ENCODE assay signal across 8 cellular contexts in the genomic region with DNA sequence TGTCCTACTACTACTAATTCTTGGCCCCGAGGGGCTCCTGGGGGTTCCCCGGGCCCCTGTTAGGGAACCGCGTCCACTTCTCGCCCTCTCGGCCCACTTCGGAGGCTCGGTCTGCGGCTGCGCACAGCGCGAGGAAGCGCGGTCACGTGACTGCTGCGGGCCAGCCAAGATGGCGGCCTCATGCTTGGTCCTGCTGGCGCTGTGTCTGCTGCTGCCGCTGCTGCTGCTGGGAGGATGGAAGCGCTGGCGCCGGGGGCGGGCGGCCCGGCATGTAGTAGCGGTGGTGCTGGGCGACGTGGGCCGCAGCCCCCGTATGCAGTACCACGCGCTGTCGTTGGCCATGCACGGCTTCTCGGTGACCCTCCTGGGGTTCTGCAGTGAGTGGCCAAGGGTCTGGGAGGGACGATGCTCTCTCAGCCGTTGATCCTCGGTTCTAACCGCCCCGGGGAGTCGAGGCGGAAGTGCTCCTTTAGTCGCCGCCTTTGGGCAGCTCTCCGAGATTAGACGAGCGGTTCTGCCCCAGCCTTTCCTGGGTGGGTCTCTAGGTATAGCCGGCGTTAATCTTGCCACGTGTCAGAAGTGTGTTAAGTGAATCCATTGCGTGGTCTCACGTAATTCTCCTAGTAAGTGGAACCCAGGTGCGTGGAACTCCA. TPM values are rescaled to one million over a fixed set of nuclear protein-coding genes. Genes with fewer than 3 reads are reported as not detected.
A peak's percentile ranks its signal among the peaks of the same experiment; 100 is the strongest.
DNase-seq lines count a peak whose midpoint lies in the region; ATAC-seq and TF ChIP-seq lines count a peak whose summit lies in the region.

A gene with protein sequence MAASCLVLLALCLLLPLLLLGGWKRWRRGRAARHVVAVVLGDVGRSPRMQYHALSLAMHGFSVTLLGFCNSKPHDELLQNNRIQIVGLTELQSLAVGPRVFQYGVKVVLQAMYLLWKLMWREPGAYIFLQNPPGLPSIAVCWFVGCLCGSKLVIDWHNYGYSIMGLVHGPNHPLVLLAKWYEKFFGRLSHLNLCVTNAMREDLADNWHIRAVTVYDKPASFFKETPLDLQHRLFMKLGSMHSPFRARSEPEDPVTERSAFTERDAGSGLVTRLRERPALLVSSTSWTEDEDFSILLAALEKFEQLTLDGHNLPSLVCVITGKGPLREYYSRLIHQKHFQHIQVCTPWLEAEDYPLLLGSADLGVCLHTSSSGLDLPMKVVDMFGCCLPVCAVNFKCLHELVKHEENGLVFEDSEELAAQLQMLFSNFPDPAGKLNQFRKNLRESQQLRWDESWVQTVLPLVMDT (plus strand): TSS at position 163 of the 653 bp plus-strand sequence. CDS start 7 bp downstream, at position 170.

- H4K20me1 ChIP-seq in DND-41 (ENCODE audit: insufficient read depth, low read length), result no peaks in the 10 kb centered on the region

- ATAC-seq in DND-41 (ENCODE audit: insufficient read depth, low read depth) (peak; percentile 93), GM21737 (IDR thresholded peaks at IDR 0.05; ENCODE audit: unreplicated experiment) (peak; percentile 78)

- H2AFZ ChIP-seq in DND-41 (ENCODE audit: low read depth, low read length), result peak within 1 kb of the TSS; percentile 89

- peaks cover 17% of the 10 kb centered on the region for H3K4me1 Mint-ChIP-seq in activated T-helper 2 cell treated with anti-CD3 and anti-CD28 coated beads, Interferon-gamma antibody, Interleukin-2, Interleukin-4, amounts not matched to agents 10 μg/mL and 5 μg/mL and 100 μg/mL, durations not matched to agents 14 hours and 24 hours and 36 hours (ENCODE audit: low read depth)
- peaks cover 15% of the 10 kb centered on the region for H3K4me1 Mint-ChIP-seq in nephron
- peaks cover 32% of the 10 kb centered on the region for H3K4me1 Mint-ChIP-seq in stimulated activated naive CD8-positive, alpha-beta T cell treated with anti-CD3 and anti-CD28 coated beads, Interleukin-15, Interleukin-2, amounts not matched to agents 100 ng/mL and 50 ng/mL, for 24 hours (ENCODE audit: low read depth)

- TF ChIP-seq CTCF in DND-41 (IDR thresholded peaks at IDR 0.05; ENCODE audit: borderline replicate concordance, extremely low read depth, low read length, poor library complexity, severe bottlenecking), result no peak
- no peak for TF ChIP-seq CTCF in fibroblast of pulmonary artery (IDR thresholded peaks at IDR 0.05; ENCODE audit: low read length, missing control alignments)
- TF ChIP-seq CTCF in nephron (IDR thresholded peaks at IDR 0.05; ENCODE audit: unreplicated experiment in 3 of 3), result no peak

- no peaks in the 10 kb centered on the region for H3K9me3 Mint-ChIP-seq in activated T-helper 2 cell treated with anti-CD3 and anti-CD28 coated beads, Interferon-gamma antibody, Interleukin-2, Interleukin-4, amounts not matched to agents 10 μg/mL and 5 μg/mL and 100 μg/mL, durations not matched to agents 14 hours and 24 hours and 36 hours
- no peaks in the 10 kb centered on the region for H3K9me3 Mint-ChIP-seq in nephron
- H3K9me3 Mint-ChIP-seq in stimulated activated naive CD8-positive, alpha-beta T cell treated with anti-CD3 and anti-CD28 coated beads, Interleukin-15, Interleukin-2, amounts not matched to agents 100 ng/mL and 50 ng/mL, for 24 hours, result no peaks in the 10 kb centered on the region

- no peaks in the 10 kb centered on the region for H3K27me3 ChIP-seq in DND-41 (ENCODE audit: insufficient read depth, low read length, poor library complexity)

- peak within 1 kb of the TSS; percentile 64 for H3K9ac ChIP-seq in DND-41 (ENCODE audit: low read depth, low read length)

- intact Hi-C loops in activated T-helper 2 cell treated with anti-CD3 and anti-CD28 coated beads, Interferon-gamma antibody, Interleukin-2, Interleukin-4, amounts not matched to agents 10 μg/mL and 5 μg/mL and 100 μg/mL, durations not matched to agents 14 hours and 24 hours and 36 hours (cut with micrococcal nuclease), result loop anchor here (5.0 kb wide), 1 partner anchor 40 kb away; a partner anchor contains a TSS

- peak within 1 kb of the TSS; percentile 91 for H3K4me3 Mint-ChIP-seq in activated T-helper 2 cell treated with anti-CD3 and anti-CD28 coated beads, Interferon-gamma antibody, Interleukin-2, Interleukin-4, amounts not matched to agents 10 μg/mL and 5 μg/mL and 100 μg/mL, durations not matched to agents 14 hours and 24 hours and 36 hours (ENCODE audit: low read depth)
- peak within 1 kb of the TSS; percentile 96 to 97 (median 96) for H3K4me3 Mint-ChIP-seq in nephron
- peak within 1 kb of the TSS; percentile 96 for H3K4me3 Mint-ChIP-seq in stimulated activated naive CD8-positive, alpha-beta T cell treated with anti-CD3 and anti-CD28 coated beads, Interleukin-15, Interleukin-2, amounts not matched to agents 100 ng/mL and 50 ng/mL, for 24 hours

- peak within 1 kb of the TSS; percentile 80 for H3K4me2 ChIP-seq in DND-41 (ENCODE audit: insufficient read depth, low read length)

- peak within 1 kb of the TSS; percentile 72 for H3K27ac ChIP-seq in DND-41 (ENCODE audit: low read length)

- peak within 1 kb of the TSS; percentile 89 for H3K27ac Mint-ChIP-seq in activated T-helper 2 cell treated with anti-CD3 and anti-CD28 coated beads, Interferon-gamma antibody, Interleukin-2, Interleukin-4, amounts not matched to agents 10 μg/mL and 5 μg/mL and 100 μg/mL, durations not matched to agents 14 hours and 24 hours and 36 hours
- H3K27ac Mint-ChIP-seq in nephron, result peak within 1 kb of the TSS; percentile 80 to 93 (median 92)
- peak within 1 kb of the TSS; percentile 95 for H3K27ac Mint-ChIP-seq in stimulated activated naive CD8-positive, alpha-beta T cell treated with anti-CD3 and anti-CD28 coated beads, Interleukin-15, Interleukin-2, amounts not matched to agents 100 ng/mL and 50 ng/mL, for 24 hours

- no peaks in the 10 kb centered on the region for H3K9me3 ChIP-seq in DND-41 (ENCODE audit: insufficient read depth, low read length, severe bottlenecking)

- peaks cover 29% of the 10 kb centered on the region for H3K4me1 ChIP-seq in DND-41 (ENCODE audit: insufficient read depth, low read length)

- peaks cover 30% of the 10 kb centered on the region for H3K36me3 ChIP-seq in DND-41 (ENCODE audit: insufficient read depth, low read length)

- peaks cover 3% of the 10 kb centered on the region for H3K27me3 Mint-ChIP-seq in activated T-helper 2 cell treated with anti-CD3 and anti-CD28 coated beads, Interferon-gamma antibody, Interleukin-2, Interleukin-4, amounts not matched to agents 10 μg/mL and 5 μg/mL and 100 μg/mL, durations not matched to agents 14 hours and 24 hours and 36 hours (ENCODE audit: low read depth)
- H3K27me3 Mint-ChIP-seq in nephron (ENCODE audit: low read depth), result no peaks in the 10 kb centered on the region
- no peaks in the 10 kb centered on the region for H3K27me3 Mint-ChIP-seq in stimulated activated naive CD8-positive, alpha-beta T cell treated with anti-CD3 and anti-CD28 coated beads, Interleukin-15, Interleukin-2, amounts not matched to agents 100 ng/mL and 50 ng/mL, for 24 hours

- peaks cover 20% of the 10 kb centered on the region for H3K79me2 ChIP-seq in DND-41 (ENCODE audit: insufficient read depth, low read length)

- H3K4me3 ChIP-seq in DND-41 (ENCODE audit: low read depth in 1 of 2, low read length in 2 of 2) (peak within 1 kb of the TSS; percentile 38 to 83), fibroblast of pulmonary artery (replicated peaks; ENCODE audit: low read depth, low read length) (peak within 1 kb of the TSS; percentile 84)

- peaks cover 20% of the 10 kb centered on the region for H3K36me3 Mint-ChIP-seq in activated T-helper 2 cell treated with anti-CD3 and anti-CD28 coated beads, Interferon-gamma antibody, Interleukin-2, Interleukin-4, amounts not matched to agents 10 μg/mL and 5 μg/mL and 100 μg/mL, durations not matched to agents 14 hours and 24 hours and 36 hours (ENCODE audit: low read depth)
- H3K36me3 Mint-ChIP-seq in nephron (ENCODE audit: low read depth), result peaks cover 9% of the 10 kb centered on the region
- peaks cover 24% of the 10 kb centered on the region for H3K36me3 Mint-ChIP-seq in stimulated activated naive CD8-positive, alpha-beta T cell treated with anti-CD3 and anti-CD28 coated beads, Interleukin-15, Interleukin-2, amounts not matched to agents 100 ng/mL and 50 ng/mL, for 24 hours (ENCODE audit: low read depth)

- DNase-seq in DND-41, result peak; percentile 89
- peak; percentile 58 for DNase-seq in KG1 (lab: John Stamatoyannopoulos, UW)
- DNase-seq in RPMI8226, result peak; percentile 95
- peak; percentile 88 for DNase-seq in activated T-helper 2 cell treated with anti-CD3 and anti-CD28 coated beads, Interferon-gamma antibody, Interleukin-2, Interleukin-4, amounts not matched to agents 10 μg/mL and 5 μg/mL and 100 μg/mL, durations not matched to agents 14 hours and 24 hours and 36 hours (ENCODE audit: low spot score)
- DNase-seq in fibroblast of pulmonary artery (ENCODE audit: low read depth), result peak; percentile 90

RNA-seq across cellular contexts. Expression of the gene that starts here (rescaled TPM):
- total RNA-seq in activated T-helper 2 cell treated with anti-CD3 and anti-CD28 coated beads, Interferon-gamma antibody, Interleukin-2, Interleukin-4, amounts not matched to agents 10 μg/mL and 5 μg/mL and 100 μg/mL, durations not matched to agents 14 hours and 24 hours and 36 hours, result 29.4 and 35.0 TPM in 2 replicates

Comparison
In these comparisons a context has a peak if more than half of its experiments do, and no peak if none do; other contexts are left out.
1. Peak in every context shown above with its lines: DNase-seq, ATAC-seq, H3K4me3 ChIP-seq and H3K27ac ChIP-seq.